Comparison of ENCODE assay signal across 1 cellular context in genomic region chr3:44624696-44625528, GRCh38.
TF ChIP-seq lines count a peak whose summit lies in the region.

Gene ZNF197, plus strand, starts transcription at chr3:44625036. Its CDS starts 4,119 bp downstream, at chr3:44629155.

TF ChIP-seq in HEK293, 187 proteins besides CTCF, POLR2A, EP300 and RAD21 (continued from another document and continues in another):
- no peak for TF ChIP-seq ZNF704 (tag by site-specific recombination; IDR thresholded peaks at IDR 0.05)
- TF ChIP-seq INSM2 (tag by site-specific recombination; IDR thresholded peaks at IDR 0.05) = no peak
- TF ChIP-seq ZNF518A (tag by site-specific recombination; conservative IDR thresholded peaks at IDR 0.05; ENCODE audit: low read depth) = peak; percentile 92
- no peak for TF ChIP-seq ZNF530 (tag by site-specific recombination; IDR thresholded peaks at IDR 0.05; ENCODE audit: low read depth)
- no peak for TF ChIP-seq ZNF585B (tag by site-specific recombination; IDR thresholded peaks at IDR 0.05)
- TF ChIP-seq BCL11B (tag by site-specific recombination; IDR thresholded peaks at IDR 0.05; ENCODE audit: low read depth) = no peak
- TF ChIP-seq WT1 (tag by site-specific recombination; IDR thresholded peaks at IDR 0.05) = no peak
- TF ChIP-seq ZNF610 (tag by site-specific recombination; IDR thresholded peaks at IDR 0.05; ENCODE audit: borderline replicate concordance) = no peak
- TF ChIP-seq PRDM4 (tag by site-specific recombination; IDR thresholded peaks at IDR 0.05) = no peak
- TF ChIP-seq ZNF433 (tag by site-specific recombination; IDR thresholded peaks at IDR 0.05; ENCODE audit: low read depth) = no peak
- no peak for TF ChIP-seq GLI4 (tag by site-specific recombination; IDR thresholded peaks at IDR 0.05)
- TF ChIP-seq SETDB1 (IDR thresholded peaks at IDR 0.05; ENCODE audit: insufficient read length, low read length) = no peak
- TF ChIP-seq ZNF660 (tag by site-specific recombination; IDR thresholded peaks at IDR 0.05) = no peak; the same call in 1 of the 2 replicates
- no peak for TF ChIP-seq RBAK (tag by site-specific recombination; IDR thresholded peaks at IDR 0.05)
- no peak for TF ChIP-seq ZNF549 (tag by site-specific recombination; IDR thresholded peaks at IDR 0.05)
- no peak for TF ChIP-seq ZNF791 (tag by site-specific recombination; IDR thresholded peaks at IDR 0.05)
- peak; percentile 51 for TF ChIP-seq KLF1 (tag by site-specific recombination; IDR thresholded peaks at IDR 0.05)
- no peak for TF ChIP-seq ZNF292 (tag by site-specific recombination; IDR thresholded peaks at IDR 0.05; ENCODE audit: borderline replicate concordance, low read depth)
- 0 out of 2 replicates have a peak, but pooled peaks have one; percentile 15 for TF ChIP-seq PATZ1 (tag by site-specific recombination; IDR thresholded peaks at IDR 0.05)
- TF ChIP-seq ELK4 (IDR thresholded peaks at IDR 0.05; ENCODE audit: borderline replicate concordance, low read depth, low read length) = no peak
- TF ChIP-seq HIC1 (tag by site-specific recombination; IDR thresholded peaks at IDR 0.05) = no peak
- TF ChIP-seq ZNF837 (tag by site-specific recombination; IDR thresholded peaks at IDR 0.05) = no peak
- TF ChIP-seq ZNF561 (tag by site-specific recombination; IDR thresholded peaks at IDR 0.05; ENCODE audit: borderline replicate concordance) = peak; percentile 46; the same call in 1 of the 2 replicates
- TF ChIP-seq ZNF514 (tag by site-specific recombination; IDR thresholded peaks at IDR 0.05) = no peak
- TF ChIP-seq ZNF37A (tag by site-specific recombination; IDR thresholded peaks at IDR 0.05) = no peak
- TF ChIP-seq ZFHX2 (tag by site-specific recombination; conservative IDR thresholded peaks at IDR 0.05) = peak; percentile 29; the same call in 1 of the 2 replicates
- no peak for TF ChIP-seq ZNF548 (tag by site-specific recombination; IDR thresholded peaks at IDR 0.05)
- peak; percentile 59 for TF ChIP-seq KLF8 (tag by site-specific recombination; IDR thresholded peaks at IDR 0.05)
- no peak for TF ChIP-seq ZSCAN4 (tag by site-specific recombination; IDR thresholded peaks at IDR 0.05)
- TF ChIP-seq ZNF350 (tag by site-specific recombination; IDR thresholded peaks at IDR 0.05) = no peak
- no peak for TF ChIP-seq ZNF221 (tag by site-specific recombination; IDR thresholded peaks at IDR 0.05; ENCODE audit: borderline replicate concordance)
- TF ChIP-seq ZBTB17 (tag by site-specific recombination; IDR thresholded peaks at IDR 0.05) = peak; percentile 65; the same call in 1 of the 2 replicates
- peak; percentile 86 for TF ChIP-seq REST (tag by site-specific recombination; IDR thresholded peaks at IDR 0.05)
- TF ChIP-seq ZNF133 (tag by site-specific recombination; IDR thresholded peaks at IDR 0.05) = no peak
- no peak for TF ChIP-seq ZNF645 (tag by site-specific recombination; IDR thresholded peaks at IDR 0.05)
- TF ChIP-seq ZNF600 (tag by site-specific recombination; IDR thresholded peaks at IDR 0.05) = no peak; the same call in 1 of the 2 replicates
